In genomic region chr20:44703183-44703925, GRCh38 we compare ENCODE assay signal across 15 cellular contexts. TPM values are rescaled to one million over a fixed set of nuclear protein-coding genes. Genes with fewer than 3 reads are reported as not detected.
DNase-seq lines count a peak whose midpoint lies in the region; ATAC-seq, FAIRE-seq and TF ChIP-seq lines count a peak whose summit lies in the region.
"Had no signal": no experiment of that assay in that cellular context is flagged by ENCODE, and none has a peak within 500 bp of the region (broad histone marks: within the 10 kb centered on the region; RNA-seq: fewer than 3 reads in every experiment).

No MANE protein-coding gene starts in this region.

- no peak overlapping the region for H3K27ac ChIP-seq in GM12878 (ENCODE audit: control insufficient read depth, insufficient read depth)
- H3K27ac ChIP-seq in right atrium auricular region, result peak overlapping the region; percentile 81 to 83
- peak overlapping the region; percentile 69 for H3K27ac ChIP-seq in subcutaneous abdominal adipose tissue (ENCODE audit: low read depth, low read length)
- H3K27ac ChIP-seq in CD4-positive, alpha-beta memory T cell (ENCODE audit: low read depth, low read length), result no peak overlapping the region

- H3K4me3 ChIP-seq in GM12878 (no peak overlapping the region), right atrium auricular region (no peak overlapping the region), subcutaneous abdominal adipose tissue (ENCODE audit: low read depth in 1 of 5, low read length in 5 of 5) (no peak overlapping the region)
- H3K4me3 ChIP-seq in CD4-positive, alpha-beta memory T cell (ENCODE audit: low read length in 2 of 2), result no peak overlapping the region
- H3K4me3 ChIP-seq: GM23338 had no signal

- no peak for TF ChIP-seq POLR2A in GM12878 (IDR thresholded peaks at IDR 0.05; ENCODE audit: low read depth, low read length)

- H3K9me3 ChIP-seq in GM12878 (replicated peaks; ENCODE audit: control insufficient read depth, insufficient read depth, low read length) (no peaks in the 10 kb centered on the region), right atrium auricular region (no peaks in the 10 kb centered on the region), subcutaneous abdominal adipose tissue (ENCODE audit: control insufficient read depth in 5 of 5, low read length in 5 of 5) (no peaks in the 10 kb centered on the region)
- no peaks in the 10 kb centered on the region for H3K9me3 ChIP-seq in CD4-positive, alpha-beta memory T cell (ENCODE audit: control insufficient read depth in 1 of 2, low read length in 2 of 2)
- H3K9me3 ChIP-seq: BE2C had no signal

- H3K27me3 Mint-ChIP-seq in CD4-positive, alpha-beta memory T cell, result peaks cover 2% of the 10 kb centered on the region in 2 donors

- no peak overlapping the region for H3K27ac Mint-ChIP-seq in CD4-positive, alpha-beta memory T cell
- H3K27ac Mint-ChIP-seq: GM23338 had no signal

- intact Hi-C loops in GM12878 (cut with micrococcal nuclease; ENCODE audit: unreplicated experiment), result no loop called here
- intact Hi-C loops in CD4-positive, alpha-beta memory T cell (cut with micrococcal nuclease), result no loop called here

- FAIRE-seq in GM12878 (lab: Jason Lieb, UNC), result no peak
- FAIRE-seq: frontal cortex, keratinocyte had no signal

- RAD21 ChIA-PET in GM12878 (lab: Charles Lee; ENCODE audit: unreplicated experiment), result no interaction called here

- no peak overlapping the region for H2AFZ ChIP-seq in GM12878 (ENCODE audit: control insufficient read depth, low read depth, low read length)
- H2AFZ ChIP-seq: GM23338 had no signal

- WGBS in GM12878 (ENCODE audit: insufficient coverage, insufficient replicate concordance, low lambda C conversion rate, missing lambda C conversion rate), result 43% methylated on average over 12 of the region's 12 CpGs

- no peaks in the 10 kb centered on the region for H3K36me3 Mint-ChIP-seq in CD4-positive, alpha-beta memory T cell
- H3K36me3 Mint-ChIP-seq: naive B cell had no signal

- POLR2A ChIA-PET in GM12878 (lab: Charles Lee), result no interaction called here
- POLR2A ChIA-PET in CD4-positive, alpha-beta memory T cell (lab: Charles Lee; ENCODE audit: partially characterized antibody), result no interaction called here

- ATAC-seq in GM21825 (IDR thresholded peaks at IDR 0.05; ENCODE audit: unreplicated experiment), result peak; percentile 17
- ATAC-seq in GM12878, result no peak; the same call in 2 of the 3 replicates
- ATAC-seq in HG02588 (IDR thresholded peaks at IDR 0.05; ENCODE audit: unreplicated experiment), result no peak
- ATAC-seq in HG03521 (IDR thresholded peaks at IDR 0.05; ENCODE audit: unreplicated experiment), result no peak
- ATAC-seq: GM23338 had no signal

- H3K4me1 ChIP-seq in GM12878 (ENCODE audit: control insufficient read depth, insufficient read depth, low read length) (peaks cover 4% of the 10 kb centered on the region), right atrium auricular region (peaks cover 0 to 52% of the 10 kb centered on the region in 2 donors), subcutaneous abdominal adipose tissue (ENCODE audit: control insufficient read depth in 5 of 5, insufficient read depth in 5 of 5, low read length in 5 of 5) (peaks cover 14 to 52% (median 47%) of the 10 kb centered on the region in 5 donors)
- H3K4me1 ChIP-seq in CD4-positive, alpha-beta memory T cell (ENCODE audit: insufficient read depth, low read length), result no peaks in the 10 kb centered on the region
- H3K4me1 ChIP-seq: BE2C had no signal

- TF ChIP-seq EP300 in GM12878 (IDR thresholded peaks at IDR 0.05; ENCODE audit: borderline replicate concordance in 1 of 2, control insufficient read depth in 1 of 2, low read depth in 2 of 2, low read length in 2 of 2), result no peak

- no peaks in the 10 kb centered on the region for H3K36me3 ChIP-seq in GM12878 (ENCODE audit: control insufficient read depth in 2 of 2, insufficient read depth in 2 of 2, low read length in 1 of 2)
- H3K36me3 ChIP-seq in right atrium auricular region, result no peaks in the 10 kb centered on the region
- H3K36me3 ChIP-seq in subcutaneous abdominal adipose tissue (ENCODE audit: control insufficient read depth in 5 of 5, insufficient read depth in 5 of 5, low read length in 5 of 5), result no peaks in the 10 kb centered on the region
- H3K36me3 ChIP-seq in CD4-positive, alpha-beta memory T cell (ENCODE audit: insufficient read depth, low read length), result no peaks in the 10 kb centered on the region
- H3K36me3 ChIP-seq: BE2C had no signal

- H4K20me1 ChIP-seq in GM12878 (ENCODE audit: control insufficient read depth, insufficient read depth), result no peaks in the 10 kb centered on the region

- in situ Hi-C loops in GM12878 (cut with MboI), result no loop called here

- no peak overlapping the region for H3K4me2 ChIP-seq in GM12878 (ENCODE audit: control insufficient read depth, insufficient read depth)
- H3K4me2 ChIP-seq: GM23338 had no signal

- SMC1A ChIA-PET in GM12878 (lab: Charles Lee; ENCODE audit: uncharacterized antibody, unreplicated experiment), result no interaction called here

- H3K79me2 ChIP-seq in GM12878 (ENCODE audit: control insufficient read depth, insufficient read depth, low read length), result no peaks in the 10 kb centered on the region

- no TSS peak for BruUV-seq in GM12878 (replicated peaks; lab: Mats Ljungman, UMichigan)

- no peak overlapping the region for H3K9ac ChIP-seq in GM12878 (ENCODE audit: control insufficient read depth, insufficient read depth, low read length)
- H3K9ac ChIP-seq in subcutaneous abdominal adipose tissue (ENCODE audit: low read length in 5 of 5), result peak overlapping the region in 3 of 5 donors; percentile 8 to 52 (median 21)

- H3K4me3 Mint-ChIP-seq in CD4-positive, alpha-beta memory T cell, result no peak overlapping the region
- H3K4me3 Mint-ChIP-seq: GM23338, naive B cell had no signal

- H3K4me1 Mint-ChIP-seq in CD4-positive, alpha-beta memory T cell, result no peaks in the 10 kb centered on the region

- CTCF ChIA-PET in GM12878 (lab: Yijun Ruan, JAX), result no interaction called here
- CTCF ChIA-PET in CD4-positive, alpha-beta memory T cell (lab: Charles Lee; ENCODE audit: partially characterized antibody), result interaction anchor here (0.6 kb wide), 2 partner anchors 9 to 12 kb away, joined by 3 to 4 read pairs; partner anchors contain the start of gene CCN5

- H3K27me3 ChIP-seq in GM12878 (replicated peaks in 1 of 2; ENCODE audit: control insufficient read depth in 2 of 2, insufficient read depth in 2 of 2, low read length in 1 of 2) (no peaks in the 10 kb centered on the region; a peak in 2 of 4 replicates), right atrium auricular region (no peaks in the 10 kb centered on the region), subcutaneous abdominal adipose tissue (ENCODE audit: control insufficient read depth in 5 of 5, insufficient read depth in 4 of 5, low read length in 5 of 5) (no peaks in the 10 kb centered on the region)
- H3K27me3 ChIP-seq in CD4-positive, alpha-beta memory T cell (ENCODE audit: insufficient read depth, low read length), result peaks cover 5% of the 10 kb centered on the region
- H3K27me3 ChIP-seq: BE2C had no signal

- no peak for TF ChIP-seq CTCF in GM12878 (IDR thresholded peaks at IDR 0.05 in 2 of 3, conservative IDR thresholded peaks at IDR 0.05 in 1 of 3; ENCODE audit: control insufficient read depth in 2 of 3, extremely low read depth in 1 of 3, insufficient read depth in 1 of 3, low read depth in 3 of 3, low read length in 3 of 3)
- TF ChIP-seq CTCF in right atrium auricular region (IDR thresholded peaks at IDR 0.05), result peak in 1 of 2 donors; percentile 35

- no peaks in the 10 kb centered on the region for H3K9me3 Mint-ChIP-seq in CD4-positive, alpha-beta memory T cell
- H3K9me3 Mint-ChIP-seq: GM23338, naive B cell had no signal

- DNase-seq in GM12878 (ENCODE audit: low read depth, low spot score) (no peak), right atrium auricular region (ENCODE audit: low spot score) (no peak), MV-4-11 (lab: John Stamatoyannopoulos, UW) (no peak)
- DNase-seq in CD4-positive, alpha-beta memory T cell, result no peak
- DNase-seq: activated T-cell treated with anti-CD3 and anti-CD28 coated beads for 4 hours, naive B cell had no signal

- TF ChIP-seq RAD21 in GM12878 (IDR thresholded peaks at IDR 0.05; ENCODE audit: insufficient read depth, low read depth, low read length), result no peak

RNA-seq across cellular contexts. Expression of gene CCN5, which starts 11.8 kb away (rescaled TPM):
- not detected in 2 replicates for total RNA-seq in GM12878 (2013; cell fraction: nucleolus; rRNA removed)
- total RNA-seq in GM12878 (2014; rRNA removed), result not detected in 2 replicates
- not detected in 2 replicates for total RNA-seq in GM12878 (2014; rRNA removed; fragmentation: Illumina TruSeq; extraction: Trizol)
- 0.15 TPM in 1 of 2 replicates, not detected in the other for total RNA-seq in GM12878 (2021)
- not detected for polyA plus RNA-seq in GM12878 (2011; ENCODE audit: low read depth)
- polyA plus RNA-seq in GM12878 (2011; rRNA removed), result not detected in 2 replicates
- polyA plus RNA-seq in GM12878 (2011; cell fraction: cytosol; rRNA removed), result not detected in 2 replicates
- polyA plus RNA-seq in GM12878 (2011; cell fraction: nucleus; rRNA removed), result not detected in 2 replicates
- 0.06 TPM in 1 of 2 replicates, not detected in the other for polyA plus RNA-seq in GM12878 (2012)
- not detected in 2 replicates for polyA plus RNA-seq in GM12878 (2014; fragmentation: Illumina TruSeq; extraction: Trizol)
- polyA plus RNA-seq in GM12878 (2014; fragmentation: Nextera tagmentation; extraction: Ambion mirVana), result not detected
- polyA plus RNA-seq in GM12878 (2014; rRNA removed), result not detected in 2 replicates
- polyA plus RNA-seq in GM12878 (2016; fragmentation: Nextera tagmentation; extraction: Ambion mirVana), result under 1 TPM in 1 of 2 experiments, not detected in 1; 0.14 TPM
- not detected in 2 replicates for polyA minus RNA-seq in GM12878 (2011; rRNA and poly(A)+ RNA removed)
- 6.1 and 8.0 TPM in 2 replicates for polyA minus RNA-seq in GM12878 (2011; cell fraction: cytosol; rRNA and poly(A)+ RNA removed)
- polyA minus RNA-seq in GM12878 (2011; cell fraction: nucleus; rRNA and poly(A)+ RNA removed), result 0.36 and 1.5 TPM in 2 replicates
- total RNA-seq in right atrium auricular region, result 100 to 1,000 TPM in 1 of 2 donors, 10 to 100 TPM in 1; 85.1 to 118 TPM
- not detected for total RNA-seq in CD4-positive, alpha-beta memory T cell
- polyA plus RNA-seq in CD4-positive, alpha-beta memory T cell, result not detected
- total RNA-seq: dermis microvascular lymphatic vessel endothelial cell, frontal cortex, GM23338 had no signal
- polyA plus RNA-seq: GM23338, keratinocyte had no signal

RNA-seq across cellular contexts. Expression of gene KCNK15, which starts 42.3 kb away (rescaled TPM):
- not detected in 2 replicates for total RNA-seq in GM12878 (2013; cell fraction: nucleolus; rRNA removed)
- total RNA-seq in GM12878 (2014; rRNA removed) (not detected in 2 replicates), GM12878 (2014; rRNA removed; fragmentation: Illumina TruSeq; extraction: Trizol) (not detected in 2 replicates), GM12878 (2021) (not detected in 2 replicates), right atrium auricular region (1 to 10 TPM; 1.4 to 3.7 TPM)
- not detected for polyA plus RNA-seq in GM12878 (2011; ENCODE audit: low read depth)
- polyA plus RNA-seq in GM12878 (2011; rRNA removed) (not detected in 2 replicates), GM12878 (2014; fragmentation: Illumina TruSeq; extraction: Trizol) (not detected in 2 replicates), GM12878 (2014; fragmentation: Nextera tagmentation; extraction: Ambion mirVana) (not detected), GM12878 (2014; rRNA removed) (not detected in 2 replicates), GM12878 (2016; fragmentation: Nextera tagmentation; extraction: Ambion mirVana) (not detected)
- polyA plus RNA-seq in GM12878 (2011; cell fraction: cytosol; rRNA removed), result not detected in 2 replicates
- polyA plus RNA-seq in GM12878 (2011; cell fraction: nucleus; rRNA removed), result not detected in 2 replicates
- not detected in 2 replicates for polyA plus RNA-seq in GM12878 (2012)
- polyA minus RNA-seq in GM12878 (2011; rRNA and poly(A)+ RNA removed), result not detected in 2 replicates
- polyA minus RNA-seq in GM12878 (2011; cell fraction: cytosol; rRNA and poly(A)+ RNA removed), result 0.94 TPM in 2 replicates
- polyA minus RNA-seq in GM12878 (2011; cell fraction: nucleus; rRNA and poly(A)+ RNA removed), result 0.12 and 0.19 TPM in 2 replicates
- not detected for total RNA-seq in CD4-positive, alpha-beta memory T cell
- not detected for polyA plus RNA-seq in CD4-positive, alpha-beta memory T cell
- total RNA-seq: dermis microvascular lymphatic vessel endothelial cell, frontal cortex had no signal
- polyA plus RNA-seq: keratinocyte had no signal

RNA-seq across cellular contexts. Expression of gene ADA, which starts 51.9 kb away (rescaled TPM):
- 51.8 and 52.9 TPM in 2 replicates for total RNA-seq in GM12878 (2013; cell fraction: nucleolus; rRNA removed)
- total RNA-seq in GM12878 (2014; rRNA removed), result 74.6 and 78.6 TPM in 2 replicates
- 69.1 and 69.5 TPM in 2 replicates for total RNA-seq in GM12878 (2014; rRNA removed; fragmentation: Illumina TruSeq; extraction: Trizol)
- 99.0 and 105 TPM in 2 replicates for total RNA-seq in GM12878 (2021)
- 54.0 TPM for polyA plus RNA-seq in GM12878 (2011; ENCODE audit: low read depth)
- polyA plus RNA-seq in GM12878 (2011; rRNA removed), result 88.9 and 129 TPM in 2 replicates
- 142 and 175 TPM in 2 replicates for polyA plus RNA-seq in GM12878 (2011; cell fraction: cytosol; rRNA removed)
- 152 and 179 TPM in 2 replicates for polyA plus RNA-seq in GM12878 (2011; cell fraction: nucleus; rRNA removed)
- polyA plus RNA-seq in GM12878 (2012), result 58.7 and 86.7 TPM in 2 replicates
- 71.6 and 82.7 TPM in 2 replicates for polyA plus RNA-seq in GM12878 (2014; fragmentation: Illumina TruSeq; extraction: Trizol)
- polyA plus RNA-seq in GM12878 (2014; fragmentation: Nextera tagmentation; extraction: Ambion mirVana), result 10 to 100 TPM; 40.9 to 70.6 TPM
- polyA plus RNA-seq in GM12878 (2014; rRNA removed), result 122 and 125 TPM in 2 replicates
- 100 to 1,000 TPM; 189 to 217 TPM for polyA plus RNA-seq in GM12878 (2016; fragmentation: Nextera tagmentation; extraction: Ambion mirVana)
- 75.2 and 93.0 TPM in 2 replicates for polyA minus RNA-seq in GM12878 (2011; rRNA and poly(A)+ RNA removed)
- 21.2 and 28.5 TPM in 2 replicates for polyA minus RNA-seq in GM12878 (2011; cell fraction: cytosol; rRNA and poly(A)+ RNA removed)
- 21.6 and 28.6 TPM in 2 replicates for polyA minus RNA-seq in GM12878 (2011; cell fraction: nucleus; rRNA and poly(A)+ RNA removed)
- total RNA-seq in right atrium auricular region, result 10 to 100 TPM in 1 of 2 donors, 1 to 10 TPM in 1; 6.3 to 16.7 TPM
- total RNA-seq in CD4-positive, alpha-beta memory T cell, result 10 to 100 TPM; 28.4 to 31.0 TPM
- polyA plus RNA-seq in CD4-positive, alpha-beta memory T cell, result 10 to 100 TPM; 48.6 to 64.3 TPM

Comparison
In these comparisons a context has a peak if more than half of its experiments do, and no peak if none do; other contexts are left out.
1. H3K27ac ChIP-seq: peak in right atrium auricular region (2 of 2) and subcutaneous abdominal adipose tissue (single experiment); none in GM12878 (single experiment) and CD4-positive, alpha-beta memory T cell (single experiment).
2. RNA of gene CCN5, which starts 11.8 kb away (total RNA-seq): 85.1 to 118 TPM in right atrium auricular region; 0.15 TPM in GM12878 and not detected in CD4-positive, alpha-beta memory T cell; every median in the first group is over 10 times any median in the second.